13 cellular contexts compared by ENCODE assay signal in genomic region chr6:157569543-157569942, GRCh38.
DNase-seq lines count a peak whose midpoint lies in the region; ATAC-seq and TF ChIP-seq lines count a peak whose summit lies in the region.
"Had no signal": no experiment of that assay in that cellular context is flagged by ENCODE, and none has a peak within 500 bp of the region (broad histone marks: within the 10 kb centered on the region; RNA-seq: fewer than 3 reads in every experiment).

No MANE protein-coding gene starts in this region.

- H3K27me3 ChIP-seq in DOHH2 (ENCODE audit: control insufficient read depth, low read length), result no peaks in the 10 kb centered on the region
- H3K27me3 ChIP-seq: colonic mucosa, heart right ventricle, stomach had no signal

- peak overlapping the region; percentile 90 for H3K27ac ChIP-seq in DOHH2 (ENCODE audit: low read depth, low read length)
- H3K27ac ChIP-seq: colonic mucosa, heart right ventricle, stomach had no signal

- CTCF ChIA-PET in GM10248 (lab: Yijun Ruan, JAX), result interaction anchor here (1.0 to 1.4 kb wide), 4 partner anchors 10 to 192 kb away, joined by 3 read pairs; no protein-coding TSS in a partner anchor

- POLR2A ChIA-PET in GM10248 (lab: Yijun Ruan, JAX), result no interaction called here

- H3K4me2 ChIP-seq in DOHH2 (ENCODE audit: low read length), result peak overlapping the region; percentile 71

- DNase-seq in activated naive CD8-positive, alpha-beta T cell treated with anti-CD3 and anti-CD28 coated beads, Interleukin-2, amount 50 U/mL, for 24 hours, result no peak
- DNase-seq in occipital lobe (lab: John Stamatoyannopoulos, UW), result no peak
- no peak for DNase-seq in GM10248 (ENCODE audit: extremely low spot score)
- DNase-seq: colonic mucosa, DMS 273 treated with DMSO at 0.1 percent for 48 hours, heart right ventricle, NCI-H345, stomach had no signal

- H3K36me3 Mint-ChIP-seq in activated naive CD8-positive, alpha-beta T cell treated with anti-CD3 and anti-CD28 coated beads, Interleukin-2, amount 50 U/mL, for 24 hours (ENCODE audit: low read depth), result no peaks in the 10 kb centered on the region

- no peaks in the 10 kb centered on the region for H3K9me3 Mint-ChIP-seq in activated naive CD8-positive, alpha-beta T cell treated with anti-CD3 and anti-CD28 coated beads, Interleukin-2, amount 50 U/mL, for 24 hours

- peaks cover 62% of the 10 kb centered on the region for H3K4me1 ChIP-seq in DOHH2 (ENCODE audit: control insufficient read depth, low read length)
- H3K4me1 ChIP-seq: colonic mucosa, stomach had no signal

- H3K79me2 ChIP-seq in DOHH2 (ENCODE audit: control insufficient read depth, low read length), result no peaks in the 10 kb centered on the region

- ATAC-seq in GM21367 (IDR thresholded peaks at IDR 0.05; ENCODE audit: unreplicated experiment), result peak; percentile 42
- ATAC-seq in HG03442 (IDR thresholded peaks at IDR 0.05; ENCODE audit: unreplicated experiment), result peak; percentile 57
- ATAC-seq in activated naive CD8-positive, alpha-beta T cell treated with anti-CD3 and anti-CD28 coated beads, Interleukin-2, amount 50 U/mL, for 24 hours, result peak; percentile 61
- ATAC-seq in HG02588 (IDR thresholded peaks at IDR 0.05; ENCODE audit: unreplicated experiment), result no peak
- no peak for ATAC-seq in SK-N-SH treated with all-trans-retinoic acid at 6 μM for 48 hours
- ATAC-seq: heart right ventricle had no signal

- H3F3A ChIP-seq in DOHH2 (ENCODE audit: control insufficient read depth, insufficient read depth), result peaks cover 32% of the 10 kb centered on the region

- H4K20me1 ChIP-seq in DOHH2 (ENCODE audit: control insufficient read depth, insufficient read depth, low read depth, low read length), result no peaks in the 10 kb centered on the region

- peaks cover 5% of the 10 kb centered on the region; the same call in 1 of the 2 replicates for H3K9me3 ChIP-seq in DOHH2 (ENCODE audit: control insufficient read depth, insufficient read depth, low read length)
- H3K9me3 ChIP-seq: colonic mucosa, stomach had no signal

- no peaks in the 10 kb centered on the region for H3K36me3 ChIP-seq in DOHH2 (ENCODE audit: control insufficient read depth, low read length)
- H3K36me3 ChIP-seq: colonic mucosa, heart right ventricle, stomach had no signal

- peaks cover 24% of the 10 kb centered on the region for H3K4me1 Mint-ChIP-seq in activated naive CD8-positive, alpha-beta T cell treated with anti-CD3 and anti-CD28 coated beads, Interleukin-2, amount 50 U/mL, for 24 hours

- H3K27ac Mint-ChIP-seq in activated naive CD8-positive, alpha-beta T cell treated with anti-CD3 and anti-CD28 coated beads, Interleukin-2, amount 50 U/mL, for 24 hours, result no peak overlapping the region

- no peak overlapping the region for H3K4me3 Mint-ChIP-seq in activated naive CD8-positive, alpha-beta T cell treated with anti-CD3 and anti-CD28 coated beads, Interleukin-2, amount 50 U/mL, for 24 hours

- no peaks in the 10 kb centered on the region for H3K27me3 Mint-ChIP-seq in activated naive CD8-positive, alpha-beta T cell treated with anti-CD3 and anti-CD28 coated beads, Interleukin-2, amount 50 U/mL, for 24 hours

- TF ChIP-seq CTCF in DOHH2 (IDR thresholded peaks at IDR 0.05; ENCODE audit: low read depth, low read length, poor library complexity, severe bottlenecking) (no peak), GM10248 (IDR thresholded peaks at IDR 0.05; ENCODE audit: control extremely low read depth, extremely low read depth, low read depth, missing control alignments) (no peak)

- H3K4me3 ChIP-seq in DOHH2 (ENCODE audit: low read length), result peak overlapping the region; percentile 40; the same call in 1 of the 2 replicates
- H3K4me3 ChIP-seq: colonic mucosa, heart right ventricle, stomach had no signal

- H3K9me2 ChIP-seq in DOHH2 (replicated peaks; ENCODE audit: control insufficient read depth, low read length), result no peaks in the 10 kb centered on the region

TF ChIP-seq in SK-N-SH treated with all-trans-retinoic acid at 6 μM for 48 hours, 23 proteins besides CTCF, POLR2A, EP300 and RAD21:
- TF ChIP-seq TOX (CRISPR knock-in tag; IDR thresholded peaks at IDR 0.05; ENCODE audit: borderline replicate concordance) (no peak), ZNF70 (CRISPR knock-in tag; IDR thresholded peaks at IDR 0.05) (no peak), CSDC2 (CRISPR knock-in tag; IDR thresholded peaks at IDR 0.05) (no peak), SNAI2 (CRISPR knock-in tag; IDR thresholded peaks at IDR 0.05) (no peak), RARB (CRISPR knock-in tag; IDR thresholded peaks at IDR 0.05) (no peak), TCF4 (CRISPR knock-in tag; IDR thresholded peaks at IDR 0.05; ENCODE audit: borderline replicate concordance) (no peak), ZFP3 (CRISPR knock-in tag; IDR thresholded peaks at IDR 0.05) (no peak), CSRNP3 (CRISPR knock-in tag; IDR thresholded peaks at IDR 0.05) (no peak), BACH2 (CRISPR knock-in tag; IDR thresholded peaks at IDR 0.05; ENCODE audit: borderline replicate concordance) (no peak), PPARA (CRISPR knock-in tag; IDR thresholded peaks at IDR 0.05; ENCODE audit: borderline replicate concordance) (no peak), ISL1 (CRISPR knock-in tag; IDR thresholded peaks at IDR 0.05) (no peak), GLIS3 (CRISPR knock-in tag; IDR thresholded peaks at IDR 0.05) (no peak), ESRRG (CRISPR knock-in tag; IDR thresholded peaks at IDR 0.05) (no peak), TSHZ2 (CRISPR knock-in tag; IDR thresholded peaks at IDR 0.05) (no peak), POU6F1 (CRISPR knock-in tag; IDR thresholded peaks at IDR 0.05; ENCODE audit: borderline replicate concordance, low read depth) (no peak), OSR1 (CRISPR knock-in tag; IDR thresholded peaks at IDR 0.05) (no peak), ZC3H10 (CRISPR knock-in tag; IDR thresholded peaks at IDR 0.05) (no peak), ZFP30 (CRISPR knock-in tag; IDR thresholded peaks at IDR 0.05) (no peak), ARNTL (CRISPR knock-in tag; IDR thresholded peaks at IDR 0.05; ENCODE audit: borderline replicate concordance, low read depth) (no peak)

Comparison
In these comparisons a context has a peak if more than half of its experiments do, and no peak if none do; other contexts are left out.
1. ATAC-seq: peak in GM21367 (single experiment), HG03442 (single experiment) and activated naive CD8-positive, alpha-beta T cell treated with anti-CD3 and anti-CD28 coated beads, Interleukin-2, amount 50 U/mL, for 24 hours (single experiment); none in HG02588 (single experiment) and SK-N-SH treated with all-trans-retinoic acid at 6 μM for 48 hours (single experiment).